9 cellular contexts compared by ENCODE assay signal in genomic region chr7:117072620-117073118, GRCh38.
A peak's percentile ranks its signal among the peaks of the same experiment; 100 is the strongest.
DNase-seq lines count a peak whose midpoint lies in the region; ATAC-seq, FAIRE-seq and TF ChIP-seq lines count a peak whose summit lies in the region.
"Had no signal": no experiment of that assay in that cellular context is flagged by ENCODE, and none has a peak within 500 bp of the region (broad histone marks: within the 10 kb centered on the region; RNA-seq: fewer than 3 reads in every experiment).

No MANE protein-coding gene starts in this region.

- TF ChIP-seq CTCF in pancreas (IDR thresholded peaks at IDR 0.05) (no peak), D721Med (IDR thresholded peaks at IDR 0.05; ENCODE audit: insufficient read depth, missing control alignments) (no peak)

- no peak for TF ChIP-seq POLR2A in GM12891 (IDR thresholded peaks at IDR 0.05; ENCODE audit: low read depth, low read length)

- FAIRE-seq in GM12891 (lab: Jason Lieb, UNC) (peak; percentile 75), pancreas (lab: Jason Lieb, UNC) (no peak), D721Med (lab: Jason Lieb, UNC) (no peak)

- DNase-seq in GM12891 (ENCODE audit: insufficient read length, low spot score) (no peak), NCI-H2196 (lab: John Stamatoyannopoulos, UW; ENCODE audit: unreplicated experiment) (peak; percentile 77), pancreas (peak; percentile 54 to 87 (median 82)), left colon (no peak), Karpas-422 (no peak), D721Med (ENCODE audit: insufficient read length, low spot score) (no peak)

- no peaks in the 10 kb centered on the region for H4K20me1 ChIP-seq in Karpas-422 (ENCODE audit: insufficient read depth, low read depth, low read length)

- no peaks in the 10 kb centered on the region for H3K79me2 ChIP-seq in Karpas-422 (ENCODE audit: low read length)

- H3K27me3 ChIP-seq in esophagus (ENCODE audit: control insufficient read depth in 1 of 2, insufficient read depth in 2 of 2, low read length in 2 of 2) (no peaks in the 10 kb centered on the region), pancreas (no peaks in the 10 kb centered on the region), Karpas-422 (ENCODE audit: low read length) (no peaks in the 10 kb centered on the region)

- ATAC-seq in pancreas (peak; percentile 89 to 92 (median 92)), left colon (no peak), HG02970 (IDR thresholded peaks at IDR 0.05; ENCODE audit: low FRiP score, unreplicated experiment) (no peak)

- intact Hi-C loops in pancreas (cut with DNase I) (no loop called here), left colon (cut with DNase I, micrococcal nuclease) (no loop called here)

- 29% methylated on average over 7 of the region's 7 CpGs for WGBS in esophagus, 2 donors
- WGBS in pancreas, 2 donors, result 6 to 8% methylated on average over 7 of the region's 7 CpGs

- no peak overlapping the region for H3K4me2 ChIP-seq in Karpas-422 (ENCODE audit: low read depth, low read length, poor library complexity, severe bottlenecking)

- H3K27ac ChIP-seq in esophagus (ENCODE audit: low read depth in 2 of 2, low read length in 1 of 2) (peak overlapping the region; percentile 40 to 52), pancreas (peak overlapping the region; percentile 41 to 75 (median 65)), Karpas-422 (ENCODE audit: low read length) (no peak overlapping the region)

- H3K9ac ChIP-seq in Karpas-422 (ENCODE audit: low read length), result no peak overlapping the region

- H3K36me3 ChIP-seq in esophagus (ENCODE audit: control insufficient read depth in 2 of 2, insufficient read depth in 2 of 2, low read length in 1 of 2), result no peaks in the 10 kb centered on the region
- no peaks in the 10 kb centered on the region for H3K36me3 ChIP-seq in pancreas
- no peaks in the 10 kb centered on the region for H3K36me3 ChIP-seq in Karpas-422 (ENCODE audit: insufficient read depth, low read length)

- H3K4me1 ChIP-seq in esophagus (ENCODE audit: control insufficient read depth in 2 of 2, insufficient read depth in 2 of 2, low read length in 1 of 2) (peaks cover 3 to 4% of the 10 kb centered on the region in 2 donors), pancreas (peaks cover 12 to 42% (median 36%) of the 10 kb centered on the region in 3 donors), Karpas-422 (ENCODE audit: low read length) (peaks cover 8% of the 10 kb centered on the region)

- no peak overlapping the region for H2AFZ ChIP-seq in Karpas-422 (ENCODE audit: low read length)

- H3K4me3 ChIP-seq in esophagus (ENCODE audit: low read depth in 1 of 2, low read length in 2 of 2), result no peak overlapping the region
- no peak overlapping the region for H3K4me3 ChIP-seq in pancreas
- H3K4me3 ChIP-seq in Karpas-422 (ENCODE audit: low read length), result no peak overlapping the region
- H3K4me3 ChIP-seq: skin epidermis had no signal

- H3K9me3 ChIP-seq in esophagus (ENCODE audit: control insufficient read depth in 2 of 2, insufficient read depth in 1 of 2, low read depth in 1 of 2, low read length in 1 of 2) (no peaks in the 10 kb centered on the region), pancreas (no peaks in the 10 kb centered on the region), Karpas-422 (ENCODE audit: low read length) (no peaks in the 10 kb centered on the region)

- no peaks in the 10 kb centered on the region for H3K9me2 ChIP-seq in Karpas-422 (replicated peaks; ENCODE audit: insufficient read depth, low read length)

TF ChIP-seq in GM12891, 5 proteins besides CTCF, POLR2A, EP300 and RAD21:
- TF ChIP-seq POLR2AphosphoS5 (IDR thresholded peaks at IDR 0.05; ENCODE audit: low read depth, low read length) (no peak), POU2F2 (IDR thresholded peaks at IDR 0.05; ENCODE audit: low read depth, low read length) (no peak), TAF1 (IDR thresholded peaks at IDR 0.05; ENCODE audit: low read depth, low read length) (no peak), PAX5 (IDR thresholded peaks at IDR 0.05; ENCODE audit: insufficient read depth, low read length, severe bottlenecking) (no peak), SPI1 (IDR thresholded peaks at IDR 0.05; ENCODE audit: low read depth, low read length) (no peak)

Comparison
In these comparisons a context has a peak if more than half of its experiments do, and no peak if none do; other contexts are left out.
1. DNase-seq: peak in NCI-H2196 (single experiment) and pancreas (6 of 6); none in GM12891 (single experiment), left colon (0 of 2), Karpas-422 (single experiment) and D721Med (single experiment).
2. ATAC-seq: peak in pancreas (4 of 4); none in left colon (single experiment) and HG02970 (single experiment).